Comparison of ENCODE assay signal across 19 cellular contexts in genomic region chr10:60896033-60896432, GRCh38. TPM values are rescaled to one million over a fixed set of nuclear protein-coding genes. Genes with fewer than 3 reads are reported as not detected.
DNase-seq lines count a peak whose midpoint lies in the region; ATAC-seq, FAIRE-seq and TF ChIP-seq lines count a peak whose summit lies in the region.
"Had no signal": no experiment of that assay in that cellular context is flagged by ENCODE, and none has a peak within 500 bp of the region (broad histone marks: within the 10 kb centered on the region; RNA-seq: fewer than 3 reads in every experiment).

No MANE protein-coding gene starts in this region.

- no peak for TF ChIP-seq RAD21 in liver (IDR thresholded peaks at IDR 0.05)
- TF ChIP-seq RAD21 in HepG2 (CRISPR knock-in tag; IDR thresholded peaks at IDR 0.05) = no peak

- H3K27me3 Mint-ChIP-seq in natural killer cell treated with Interleukin-12 subunit alpha and Interleukin-12 subunit beta and Interleukin-15 and Interleukin-18, amount 100 ng/mL, for 72 hours = peaks cover 0 to 4% of the 10 kb centered on the region in 2 donors
- H3K27me3 Mint-ChIP-seq in Caco-2 (ENCODE audit: insufficient read depth, unreplicated experiment) = no peaks in the 10 kb centered on the region

- no peak overlapping the region for H3K4me2 ChIP-seq in HepG2 (ENCODE audit: low read depth, low read length)

- no peaks in the 10 kb centered on the region for H3K4me1 ChIP-seq in liver (ENCODE audit: control insufficient read depth in 4 of 4, insufficient read depth in 4 of 4, low read length in 3 of 4)
- H3K4me1 ChIP-seq in HepG2 (ENCODE audit: insufficient read depth, low read length) = peaks cover 26% of the 10 kb centered on the region
- no peaks in the 10 kb centered on the region for H3K4me1 ChIP-seq in prostate gland (replicated peaks)
- H3K4me1 ChIP-seq in Caco-2 = peaks cover 9% of the 10 kb centered on the region; the same call in 1 of the 2 replicates
- H3K4me1 ChIP-seq: Peyer's patch had no signal

- H3K79me2 ChIP-seq in HepG2 (ENCODE audit: insufficient read depth, low read length) = no peaks in the 10 kb centered on the region
- H3K79me2 ChIP-seq: parathyroid adenoma had no signal

- TF ChIP-seq POLR2A in HepG2 (IDR thresholded peaks at IDR 0.05; ENCODE audit: insufficient read depth in 1 of 2, low read depth in 2 of 2, low read length in 2 of 2) (no peak), prostate gland (IDR thresholded peaks at IDR 0.05) (no peak)

- in situ Hi-C loops in HepG2 (cut with HindIII; ENCODE audit: extremely low pct_ligation_motif_present, low pct_unique_long_range_greater_than_20kb) = no loop called here

- H3K4me3 ChIP-seq in liver (ENCODE audit: low read depth in 1 of 3, low read length in 3 of 3) = no peak overlapping the region
- no peak overlapping the region for H3K4me3 ChIP-seq in HepG2 (replicated peaks in 1 of 3; ENCODE audit: insufficient read depth in 1 of 3, low read depth in 2 of 3, low read length in 3 of 3)
- H3K4me3 ChIP-seq in prostate gland = no peak overlapping the region
- H3K4me3 ChIP-seq in Caco-2 (ENCODE audit: low read depth, low read length) = no peak overlapping the region
- H3K4me3 ChIP-seq: Peyer's patch had no signal

- CTCF ChIA-PET in HepG2 (lab: Yijun Ruan, JAX; ENCODE audit: low intra/inter-chr PET ratio, low total read pairs) = no interaction called here
- CTCF ChIA-PET in Caco-2 (lab: Charles Lee) = interaction anchor here (1.3 kb wide), 1 partner anchor 13 kb away, joined by 4 read pairs; no protein-coding TSS in a partner anchor

- ATAC-seq in HepG2 = no peak
- ATAC-seq in omental fat pad (ENCODE audit: low FRiP score) = peak; percentile 42
- ATAC-seq in HG02759 (IDR thresholded peaks at IDR 0.05; ENCODE audit: unreplicated experiment) = no peak
- no peak for ATAC-seq in natural killer cell treated with Interleukin-12 subunit alpha and Interleukin-12 subunit beta and Interleukin-15 and Interleukin-18, amount 100 ng/mL, for 72 hours
- ATAC-seq: activated CD4-positive, CD25-positive, alpha-beta regulatory T cell treated with anti-CD3 and anti-CD28 coated beads, Interleukin-2, amount 50 U/mL, for 24 hours had no signal

- intact Hi-C loops in HepG2 (cut with micrococcal nuclease; ENCODE audit: unreplicated experiment) = no loop called here
- intact Hi-C loops in prostate gland (cut with DNase I) = no loop called here
- intact Hi-C loops in Caco-2 (cut with micrococcal nuclease; ENCODE audit: unreplicated experiment) = no loop called here

- H2AFZ ChIP-seq in HepG2 (ENCODE audit: low read length) = no peak overlapping the region
- H2AFZ ChIP-seq: parathyroid adenoma had no signal

- H3K4me3 Mint-ChIP-seq in natural killer cell treated with Interleukin-12 subunit alpha and Interleukin-12 subunit beta and Interleukin-15 and Interleukin-18, amount 100 ng/mL, for 72 hours = no peak overlapping the region
- no peak overlapping the region for H3K4me3 Mint-ChIP-seq in Caco-2 (ENCODE audit: unreplicated experiment)
- H3K4me3 Mint-ChIP-seq: activated naive CD8-positive, alpha-beta T cell treated with anti-CD3 and anti-CD28 coated beads, Interleukin-2, amount 10 ng/mL, durations not matched to agents 7 days and 5 days had no signal

- H3K4me1 Mint-ChIP-seq in natural killer cell treated with Interleukin-12 subunit alpha and Interleukin-12 subunit beta and Interleukin-15 and Interleukin-18, amount 100 ng/mL, for 72 hours (ENCODE audit: low read depth in 2 of 2) = no peaks in the 10 kb centered on the region
- peaks cover 13% of the 10 kb centered on the region for H3K4me1 Mint-ChIP-seq in Caco-2 (ENCODE audit: low read depth, unreplicated experiment)
- H3K4me1 Mint-ChIP-seq: activated naive CD8-positive, alpha-beta T cell treated with anti-CD3 and anti-CD28 coated beads, Interleukin-2, amount 10 ng/mL, durations not matched to agents 7 days and 5 days had no signal

- BruUV-seq in HepG2 (replicated peaks; lab: Mats Ljungman, UMichigan) (no TSS peak), Caco-2 (replicated peaks; lab: Mats Ljungman, UMichigan) (no TSS peak)

- POLR2A ChIA-PET in HepG2 (lab: Yijun Ruan, JAX) (no interaction called here), Caco-2 (lab: Charles Lee) (no interaction called here)

- no peaks in the 10 kb centered on the region for H3K36me3 ChIP-seq in liver (ENCODE audit: control insufficient read depth in 4 of 4, insufficient read depth in 3 of 4, low read depth in 1 of 4, low read length in 3 of 4)
- peaks cover 1 to 4% of the 10 kb centered on the region in 2 experiments; a peak in 3 of 5 replicates for H3K36me3 ChIP-seq in HepG2 (replicated peaks in 1 of 2; ENCODE audit: control insufficient read depth in 1 of 2, insufficient read depth in 2 of 2, low read length in 2 of 2)
- H3K36me3 ChIP-seq in prostate gland = no peaks in the 10 kb centered on the region
- H3K36me3 ChIP-seq in Caco-2 (ENCODE audit: control insufficient read depth, insufficient read depth, low read length) = no peaks in the 10 kb centered on the region
- H3K36me3 ChIP-seq: Peyer's patch had no signal

- no peaks in the 10 kb centered on the region for H3K9me3 Mint-ChIP-seq in natural killer cell treated with Interleukin-12 subunit alpha and Interleukin-12 subunit beta and Interleukin-15 and Interleukin-18, amount 100 ng/mL, for 72 hours
- no peaks in the 10 kb centered on the region for H3K9me3 Mint-ChIP-seq in Caco-2 (ENCODE audit: unreplicated experiment)

- FAIRE-seq in HepG2 (lab: Jason Lieb, UNC) = no peak
- FAIRE-seq: H1 had no signal

- TF ChIP-seq CTCF in liver (IDR thresholded peaks at IDR 0.05; ENCODE audit: low read depth, low read length, missing input control) (no peak), HepG2 (CRISPR knock-in tag; IDR thresholded peaks at IDR 0.05) (no peak), omental fat pad (IDR thresholded peaks at IDR 0.05) (no peak), prostate gland (IDR thresholded peaks at IDR 0.05) (no peak), Caco-2 (IDR thresholded peaks at IDR 0.05; ENCODE audit: insufficient read depth in 1 of 2, low read depth in 1 of 2, low read length in 1 of 2, severe bottlenecking in 1 of 2, unreplicated experiment in 1 of 2) (no peak)

- H3K27ac ChIP-seq in liver (ENCODE audit: low read depth in 1 of 2, low read length in 2 of 2) (no peak overlapping the region), HepG2 (ENCODE audit: extremely low read length, insufficient read depth, low read length) (no peak overlapping the region), prostate gland (no peak overlapping the region)
- H3K27ac ChIP-seq: parathyroid adenoma, Peyer's patch had no signal

- DNase-seq in HepG2 (ENCODE audit: low spot score) (no peak), fibroblast of gingiva (ENCODE audit: low read depth) (peak; percentile 64), omental fat pad (ENCODE audit: low spot score) (no peak), prostate gland (ENCODE audit: low spot score) (no peak), Caco-2 (no peak)
- no peak for DNase-seq in natural killer cell treated with Interleukin-12 subunit alpha and Interleukin-12 subunit beta and Interleukin-15 and Interleukin-18, amount 100 ng/mL, for 72 hours (ENCODE audit: low spot score)
- DNase-seq: activated CD8-positive, alpha-beta memory T cell treated with anti-CD3 and anti-CD28 coated beads, Interleukin-2, amount 50 U/mL, for 48 hours; activated naive CD8-positive, alpha-beta T cell treated with anti-CD3 and anti-CD28 coated beads, Interleukin-2, amount 10 ng/mL, durations not matched to agents 7 days and 5 days; midbrain; MM.1S; NCI-H2081 treated with DMSO at 0.1 percent for 48 hours; NCI-H69; Peyer's patch had no signal

- H3K9ac ChIP-seq in liver (ENCODE audit: low read depth in 1 of 2, low read length in 2 of 2) = no peak overlapping the region
- H3K9ac ChIP-seq in HepG2 (ENCODE audit: insufficient read depth, low read depth, low read length) = no peak overlapping the region
- H3K9ac ChIP-seq: parathyroid adenoma had no signal

- TF ChIP-seq EP300 in HepG2 (IDR thresholded peaks at IDR 0.05; ENCODE audit: low read depth in 2 of 2, low read length in 2 of 2) = no peak
- TF ChIP-seq EP300 in HepG2 (CRISPR knock-in tag; IDR thresholded peaks at IDR 0.05; ENCODE audit: borderline replicate concordance) = no peak

- H3K27ac Mint-ChIP-seq in natural killer cell treated with Interleukin-12 subunit alpha and Interleukin-12 subunit beta and Interleukin-15 and Interleukin-18, amount 100 ng/mL, for 72 hours = no peak overlapping the region
- no peak overlapping the region for H3K27ac Mint-ChIP-seq in Caco-2 (ENCODE audit: unreplicated experiment)
- H3K27ac Mint-ChIP-seq: activated naive CD8-positive, alpha-beta T cell treated with anti-CD3 and anti-CD28 coated beads, Interleukin-2, amount 10 ng/mL, durations not matched to agents 7 days and 5 days had no signal

- H3K9me3 ChIP-seq in liver (ENCODE audit: control insufficient read depth in 4 of 4, low read length in 3 of 4) (no peaks in the 10 kb centered on the region), HepG2 (ENCODE audit: low read length) (no peaks in the 10 kb centered on the region), prostate gland (no peaks in the 10 kb centered on the region), Caco-2 (no peaks in the 10 kb centered on the region)
- H3K9me3 ChIP-seq: Peyer's patch had no signal

- H3K36me3 Mint-ChIP-seq in natural killer cell treated with Interleukin-12 subunit alpha and Interleukin-12 subunit beta and Interleukin-15 and Interleukin-18, amount 100 ng/mL, for 72 hours = no peaks in the 10 kb centered on the region
- no peaks in the 10 kb centered on the region for H3K36me3 Mint-ChIP-seq in Caco-2 (ENCODE audit: insufficient read depth, unreplicated experiment)
- H3K36me3 Mint-ChIP-seq: activated naive CD8-positive, alpha-beta T cell treated with anti-CD3 and anti-CD28 coated beads, Interleukin-2, amount 10 ng/mL, durations not matched to agents 7 days and 5 days had no signal

- H4K20me1 ChIP-seq in HepG2 (ENCODE audit: insufficient read depth, low read length) = no peaks in the 10 kb centered on the region; the same call in 1 of the 2 replicates

- H3K27me3 ChIP-seq in liver (ENCODE audit: control insufficient read depth in 4 of 4, insufficient read depth in 4 of 4, low read length in 3 of 4) (no peaks in the 10 kb centered on the region), HepG2 (ENCODE audit: control insufficient read depth in 1 of 2, insufficient read depth in 2 of 2, low read length in 2 of 2) (no peaks in the 10 kb centered on the region), prostate gland (replicated peaks; ENCODE audit: insufficient read depth) (no peaks in the 10 kb centered on the region), Caco-2 (replicated peaks; ENCODE audit: control insufficient read depth, insufficient read depth, low read length) (no peaks in the 10 kb centered on the region)
- H3K27me3 ChIP-seq: Peyer's patch had no signal

RNA-seq across cellular contexts. Expression of gene RHOBTB1, which starts 48.0 kb away (rescaled TPM):
- total RNA-seq in liver = 10 to 100 TPM in 1 of 2 donors, 1 to 10 TPM in 1; 6.6 to 11.8 TPM
- 1 to 10 TPM; 2.7 to 3.3 TPM for polyA plus RNA-seq in liver
- total RNA-seq in HepG2 (2016; rRNA removed; fragmentation: Illumina TruSeq; extraction: Trizol) = 59.5 and 80.6 TPM in 2 replicates
- total RNA-seq in HepG2 (2016; cell fraction: cytosol; rRNA removed; fragmentation: Illumina TruSeq; extraction: Trizol; ENCODE audit: low read depth) = 7.7 and 10.8 TPM in 2 replicates
- total RNA-seq in HepG2 (2016; cell fraction: insoluble cytoplasmic fraction; rRNA removed; fragmentation: Illumina TruSeq; extraction: Trizol) = 59.9 and 79.4 TPM in 2 replicates
- total RNA-seq in HepG2 (2016; cell fraction: membrane; rRNA removed; fragmentation: Illumina TruSeq; extraction: Trizol) = 31.0 and 34.2 TPM in 2 replicates
- total RNA-seq in HepG2 (2016; cell fraction: nucleus; rRNA removed; fragmentation: Illumina TruSeq; extraction: Trizol) = 53.4 and 63.5 TPM in 2 replicates
- polyA plus RNA-seq in HepG2 (2011; rRNA removed) = 13.0 and 18.8 TPM in 2 replicates
- polyA plus RNA-seq in HepG2 (2011; cell fraction: cytosol; rRNA removed) = 11.3 and 11.5 TPM in 2 replicates
- 27.3 and 37.7 TPM in 2 replicates for polyA plus RNA-seq in HepG2 (2011; cell fraction: nucleus; rRNA removed)
- polyA plus RNA-seq in HepG2 (2012) = 10.7 and 10.9 TPM in 2 replicates
- 4.3 and 4.9 TPM in 2 replicates for polyA plus RNA-seq in HepG2 (2016; cell fraction: cytosol; fragmentation: Illumina TruSeq; extraction: Trizol; ENCODE audit: low read depth)
- polyA plus RNA-seq in HepG2 (2016; cell fraction: insoluble cytoplasmic fraction; fragmentation: Illumina TruSeq; extraction: Trizol; ENCODE audit: low read depth) = 57.8 and 61.6 TPM in 2 replicates
- polyA plus RNA-seq in HepG2 (2016; cell fraction: membrane; fragmentation: Illumina TruSeq; extraction: Trizol; ENCODE audit: low read depth) = 14.8 and 14.9 TPM in 2 replicates
- 58.3 and 64.1 TPM in 2 replicates for polyA plus RNA-seq in HepG2 (2016; cell fraction: nucleus; fragmentation: Illumina TruSeq; extraction: Trizol; ENCODE audit: insufficient read depth, low read depth)
- 19.3 and 21.6 TPM in 2 replicates for polyA minus RNA-seq in HepG2 (2011; rRNA and poly(A)+ RNA removed; ENCODE audit: low replicate concordance)
- 8.8 and 15.0 TPM in 2 replicates for polyA minus RNA-seq in HepG2 (2011; cell fraction: cytosol; rRNA and poly(A)+ RNA removed)
- 37.7 and 46.2 TPM in 2 replicates for polyA minus RNA-seq in HepG2 (2011; cell fraction: nucleus; rRNA and poly(A)+ RNA removed)
- total RNA-seq in omental fat pad = 10 to 100 TPM in 3 of 4 donors, 1 to 10 TPM in 1; 9.5 to 34.8 (median 16.9) TPM
- total RNA-seq in prostate gland = 10 to 100 TPM in 1 of 2 donors, 1 to 10 TPM in 1; 4.9 to 28.9 TPM
- under 1 TPM in 1 of 2 donors, not detected in 1; 0.64 TPM for total RNA-seq in natural killer cell treated with Interleukin-12 subunit alpha and Interleukin-12 subunit beta and Interleukin-15 and Interleukin-18, amount 100 ng/mL, for 72 hours
- 18.3 and 19.9 TPM in 2 replicates for total RNA-seq in Caco-2 (2022)
- total RNA-seq: activated naive CD8-positive, alpha-beta T cell treated with anti-CD3 and anti-CD28 coated beads, Interleukin-2, amount 10 ng/mL, durations not matched to agents 7 days and 5 days; T-helper 1 cell treated with Interleukin-12 subunit alpha and Interleukin-12 subunit beta and Interleukin-4 antibody, amounts not matched to agents 30 ng/mL and 1 ng/mL, for 36 hours had no signal
